1 cellular context compared by ENCODE assay signal in genomic region chr2:172427990-172428840, GRCh38.
TF ChIP-seq lines count a peak whose summit lies in the region.

No MANE protein-coding gene starts in this region.

TF ChIP-seq in H1, 55 proteins besides CTCF, POLR2A, EP300 and RAD21 (continued from another document):
- TF ChIP-seq, protein P1, sequence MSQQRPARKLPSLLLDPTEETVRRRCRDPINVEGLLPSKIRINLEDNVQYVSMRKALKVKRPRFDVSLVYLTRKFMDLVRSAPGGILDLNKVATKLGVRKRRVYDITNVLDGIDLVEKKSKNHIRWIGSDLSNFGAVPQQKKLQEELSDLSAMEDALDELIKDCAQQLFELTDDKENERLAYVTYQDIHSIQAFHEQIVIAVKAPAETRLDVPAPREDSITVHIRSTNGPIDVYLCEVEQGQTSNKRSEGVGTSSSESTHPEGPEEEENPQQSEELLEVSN (IDR thresholded peaks at IDR 0.05): 0 out of 2 replicates have a peak, but pooled peaks have one; percentile 9
- TF ChIP-seq BCL11A (IDR thresholded peaks at IDR 0.05; ENCODE audit: low read depth in 2 of 2, low read length in 2 of 2) (no peak), HDAC6 (IDR thresholded peaks at IDR 0.05; ENCODE audit: low read depth, low read length) (no peak)
